2 cellular contexts compared by ENCODE assay signal in genomic region chr1:40743860-40744259, GRCh38.
TF ChIP-seq lines count a peak whose summit lies in the region.

No MANE protein-coding gene starts in this region.

TF ChIP-seq in GM23338, 12 proteins besides CTCF, POLR2A, EP300 and RAD21 (continued from another document):
- no peak for TF ChIP-seq REST (IDR thresholded peaks at IDR 0.05; ENCODE audit: unreplicated experiment)
- TF ChIP-seq ZNF331 (CRISPR knock-in tag; IDR thresholded peaks at IDR 0.05; ENCODE audit: low read depth): no peak
- no peak for TF ChIP-seq ETS1 (IDR thresholded peaks at IDR 0.05)
- no peak for TF ChIP-seq JUNB (IDR thresholded peaks at IDR 0.05; ENCODE audit: unreplicated experiment)
- TF ChIP-seq POLR2AphosphoS5 (IDR thresholded peaks at IDR 0.05; ENCODE audit: low read depth): no peak
TF ChIP-seq in GM23338: peak in this region for 0.

TF ChIP-seq in WTC11, 78 proteins besides CTCF, POLR2A, EP300 and RAD21 (continued from another document):
- TF ChIP-seq AFF4 (CRISPR knock-in tag; IDR thresholded peaks at IDR 0.05; ENCODE audit: borderline replicate concordance) (no peak), ZNF232 (CRISPR knock-in tag; IDR thresholded peaks at IDR 0.05) (no peak)
